Comparison of ENCODE assay signal across 23 cellular contexts in genomic region chr2:232714969-232715368, GRCh38.
"Had no signal": no experiment of that assay in that cellular context is flagged by ENCODE, and none has a peak within 500 bp of the region (broad histone marks: within the 10 kb centered on the region; RNA-seq: fewer than 3 reads in every experiment).

No MANE protein-coding gene starts in this region.

- DNase-seq: activated CD4-positive, alpha-beta T cell treated with anti-CD3 and anti-CD28 coated beads, Interleukin-2, amount 50 U/mL, for 48 hours; activated CD8-positive, alpha-beta memory T cell treated with anti-CD3 and anti-CD28 coated beads, Interleukin-2, amount 50 U/mL, for 48 hours; activated effector memory CD4-positive, alpha-beta T cell treated with anti-CD3 and anti-CD28 coated beads, Interleukin-2, amount 50 U/mL, for 16 hours; activated naive CD4-positive, alpha-beta T cell treated with anti-CD3 and anti-CD28 coated beads, Interleukin-2, amount 50 U/mL, for 16 hours; activated T-cell treated with anti-CD3 and anti-CD28 coated beads, Interleukin-2, amount 50 U/mL, for 4 hours; central memory CD4-positive, alpha-beta T cell; dermis blood vessel endothelial cell; effector CD8-positive, alpha-beta T cell; head of caudate nucleus; left cardiac atrium; mucosa of descending colon; ovary; psoas muscle; spleen; stimulated activated CD4-positive, alpha-beta T cell treated with anti-CD3 and anti-CD28 coated beads, Interleukin-4, amount 100 ng/mL, for 1 hour; stimulated activated naive CD4-positive, alpha-beta T cell treated with Interleukin-2 at 50 U/mL for 16 hours; T-cell had no signal

- H3K9me3 ChIP-seq: gastroesophageal sphincter, mucosa of descending colon, ovary, thoracic aorta, vagina had no signal

- H3K4me3 ChIP-seq: ascending aorta, gastroesophageal sphincter, mucosa of descending colon, ovary, psoas muscle, right atrium auricular region, spleen, thoracic aorta, vagina had no signal

- H3K27ac ChIP-seq: ascending aorta, gastroesophageal sphincter, ovary, psoas muscle, right atrium auricular region, spleen, thoracic aorta, vagina had no signal

- H3K9me3 Mint-ChIP-seq: activated T-cell treated with anti-CD3 and anti-CD28 coated beads, Interleukin-2, amount 50 U/mL, for 4 hours; type B pancreatic cell had no signal

- H3K4me3 Mint-ChIP-seq: activated T-cell treated with anti-CD3 and anti-CD28 coated beads, Interleukin-2, amount 50 U/mL, for 4 hours; T-cell; type B pancreatic cell had no signal

- H3K27me3 Mint-ChIP-seq: T-cell, type B pancreatic cell had no signal

- H3K27me3 ChIP-seq: ascending aorta, gastroesophageal sphincter, ovary, right atrium auricular region, spleen, vagina had no signal

- H3K27ac Mint-ChIP-seq: T-cell had no signal

- ATAC-seq: activated T-cell treated with anti-CD3 and anti-CD28 coated beads, Interleukin-2, amount 50 U/mL, for 4 hours; gastroesophageal sphincter; left cardiac atrium; mucosa of descending colon; psoas muscle; T-cell had no signal

- H3K36me3 ChIP-seq: ovary, thoracic aorta, vagina had no signal

- H3K4me1 ChIP-seq: psoas muscle had no signal
